In genomic region chr6:79335133-79335674, GRCh38 we compare ENCODE assay signal across 11 cellular contexts.
A peak's percentile ranks its signal among the peaks of the same experiment; 100 is the strongest.
DNase-seq lines count a peak whose midpoint lies in the region; ATAC-seq and TF ChIP-seq lines count a peak whose summit lies in the region.
"Had no signal": no experiment of that assay in that cellular context is flagged by ENCODE, and none has a peak within 500 bp of the region (broad histone marks: within the 10 kb centered on the region; RNA-seq: fewer than 3 reads in every experiment).

No MANE protein-coding gene starts in this region.

- in situ Hi-C loops in mammary epithelial cell (cut with MboI; ENCODE audit: low sequenced_read_pairs in 2 of 2), result no loop called here

- BruUV-seq in mammary epithelial cell (replicated peaks; lab: Mats Ljungman, UMichigan) (no TSS peak), MCF 10A (replicated peaks; lab: Mats Ljungman, UMichigan) (no TSS peak)

- CTCF ChIA-PET in mammary epithelial cell (lab: Charles Lee; ENCODE audit: low non-redundant PET), result no interaction called here
- CTCF ChIA-PET in MCF 10A (lab: Yijun Ruan, JAX), result interaction anchor here (0.7 kb wide), 1 partner anchor 32 kb away, joined by 4 read pairs; no protein-coding TSS in a partner anchor

- H3K27me3 ChIP-seq in mammary epithelial cell (ENCODE audit: insufficient read depth, low read length), result no peaks in the 10 kb centered on the region
- H3K27me3 ChIP-seq in vagina, result no peaks in the 10 kb centered on the region

- H3K27ac Mint-ChIP-seq in MCF 10A (ENCODE audit: low read depth, unreplicated experiment), result no peak overlapping the region
- no peak overlapping the region for H3K27ac Mint-ChIP-seq in activated CD4-positive, alpha-beta T cell treated with anti-CD3 and anti-CD28 coated beads, Interleukin-2, amount 10 ng/mL, durations not matched to agents 24 days and 14 days
- H3K27ac Mint-ChIP-seq in mesothelial cell of epicardium, result no peak overlapping the region
- H3K27ac Mint-ChIP-seq: activated naive CD4-positive, alpha-beta T cell treated with anti-CD3 and anti-CD28 coated beads, Interleukin-2, amount 50 U/mL, for 24 hours had no signal

- peak; percentile 88 for ATAC-seq in HG02571 (IDR thresholded peaks at IDR 0.05; ENCODE audit: unreplicated experiment)
- peak; percentile 93 for ATAC-seq in HG03442 (IDR thresholded peaks at IDR 0.05; ENCODE audit: unreplicated experiment)
- ATAC-seq in stimulated activated naive CD8-positive, alpha-beta T cell treated with anti-CD3 and anti-CD28 coated beads, Interleukin-15, Interleukin-2, amounts not matched to agents 100 U/mL and 50 U/mL, for 24 hours, result peak; percentile 60

- no peak overlapping the region for H3K9ac ChIP-seq in mammary epithelial cell (ENCODE audit: insufficient read depth, low read length)

- H3K4me3 ChIP-seq in mammary epithelial cell (replicated peaks in 1 of 3; ENCODE audit: insufficient read depth in 1 of 3, low read depth in 2 of 3, low read length in 3 of 3) (no peak overlapping the region), vagina (no peak overlapping the region)

- intact Hi-C loops in mammary epithelial cell (cut with micrococcal nuclease), result no loop called here
- intact Hi-C loops in MCF 10A (cut with micrococcal nuclease), result no loop called here
- intact Hi-C loops in activated CD4-positive, alpha-beta T cell treated with anti-CD3 and anti-CD28 coated beads, Interleukin-2, amount 10 ng/mL, durations not matched to agents 24 days and 14 days (cut with micrococcal nuclease), result loop anchor here (1.0 to 10.0 kb wide), 5 partner anchors 100 to 830 kb away; partner anchors contain the start of gene PHIP
- intact Hi-C loops in vagina (cut with DNase I), result no loop called here

- H3K27ac ChIP-seq in mammary epithelial cell (ENCODE audit: insufficient read depth, low read depth, low read length) (no peak overlapping the region), vagina (no peak overlapping the region)

- dilution Hi-C loops in mammary epithelial cell (cut with HindIII; ENCODE audit: low sequenced_read_pairs), result no loop called here

- DNase-seq in mammary epithelial cell (peak; percentile 14), MCF 10A (ENCODE audit: unreplicated experiment) (no peak), mesothelial cell of epicardium (ENCODE audit: low spot score in 2 of 2, unreplicated experiment in 2 of 2) (no peak), vagina (ENCODE audit: extremely low spot score in 2 of 2) (no peak)
- DNase-seq in stimulated activated naive CD8-positive, alpha-beta T cell treated with anti-CD3 and anti-CD28 coated beads, Interleukin-15, Interleukin-2, amounts not matched to agents 100 U/mL and 50 U/mL, for 24 hours, result no peak
- DNase-seq in activated CD4-positive, alpha-beta T cell treated with anti-CD3 and anti-CD28 coated beads, Interleukin-2, amount 10 ng/mL, durations not matched to agents 24 days and 14 days, result no peak
- DNase-seq: NCI-H774, T1000 had no signal

- H4K20me1 ChIP-seq in mammary epithelial cell (ENCODE audit: insufficient read depth, low read length), result no peaks in the 10 kb centered on the region

- TF ChIP-seq POLR2A in vagina (IDR thresholded peaks at IDR 0.05), result no peak

- H3K4me1 ChIP-seq in mammary epithelial cell (ENCODE audit: insufficient read depth, low read length), result no peaks in the 10 kb centered on the region
- no peaks in the 10 kb centered on the region for H3K4me1 ChIP-seq in vagina

- 54% methylated on average over 2 of the region's 2 CpGs for WGBS in mammary epithelial cell (ENCODE audit: low coverage, missing lambda C conversion rate)

- no peak for TF ChIP-seq CTCF in mammary epithelial cell (conservative IDR thresholded peaks at IDR 0.05 in 1 of 2, IDR thresholded peaks at IDR 0.05 in 1 of 2; ENCODE audit: extremely low read depth in 1 of 2, insufficient read depth in 1 of 2, low read depth in 1 of 2, low read length in 2 of 2)
- no peak for TF ChIP-seq CTCF in MCF 10A (IDR thresholded peaks at IDR 0.05; ENCODE audit: unreplicated experiment)
- TF ChIP-seq CTCF in mesothelial cell of epicardium (IDR thresholded peaks at IDR 0.05; ENCODE audit: unreplicated experiment), result no peak
- TF ChIP-seq CTCF in vagina (IDR thresholded peaks at IDR 0.05), result no peak

- H3K4me1 Mint-ChIP-seq in MCF 10A (ENCODE audit: insufficient read depth, unreplicated experiment), result peaks cover 9% of the 10 kb centered on the region
- H3K4me1 Mint-ChIP-seq in activated CD4-positive, alpha-beta T cell treated with anti-CD3 and anti-CD28 coated beads, Interleukin-2, amount 10 ng/mL, durations not matched to agents 24 days and 14 days, result peaks cover 9% of the 10 kb centered on the region
- H3K4me1 Mint-ChIP-seq in mesothelial cell of epicardium, result peaks cover 10% of the 10 kb centered on the region
- H3K4me1 Mint-ChIP-seq: activated naive CD4-positive, alpha-beta T cell treated with anti-CD3 and anti-CD28 coated beads, Interleukin-2, amount 50 U/mL, for 24 hours had no signal

- H3K9me3 ChIP-seq in mammary epithelial cell (replicated peaks; ENCODE audit: insufficient read depth, low read length) (no peaks in the 10 kb centered on the region), vagina (no peaks in the 10 kb centered on the region)

- no peak overlapping the region for H3K4me3 Mint-ChIP-seq in MCF 10A (ENCODE audit: unreplicated experiment)
- H3K4me3 Mint-ChIP-seq in activated CD4-positive, alpha-beta T cell treated with anti-CD3 and anti-CD28 coated beads, Interleukin-2, amount 10 ng/mL, durations not matched to agents 24 days and 14 days, result no peak overlapping the region
- H3K4me3 Mint-ChIP-seq in mesothelial cell of epicardium, result no peak overlapping the region
- H3K4me3 Mint-ChIP-seq: activated naive CD4-positive, alpha-beta T cell treated with anti-CD3 and anti-CD28 coated beads, Interleukin-2, amount 50 U/mL, for 24 hours had no signal

- H3K36me3 ChIP-seq in mammary epithelial cell (ENCODE audit: insufficient read depth, low read length) (no peaks in the 10 kb centered on the region), vagina (no peaks in the 10 kb centered on the region)

- no peaks in the 10 kb centered on the region for H3K79me2 ChIP-seq in mammary epithelial cell (ENCODE audit: insufficient read depth, low read length)

- H3K27me3 Mint-ChIP-seq in MCF 10A (ENCODE audit: insufficient read depth, unreplicated experiment) (no peaks in the 10 kb centered on the region), mesothelial cell of epicardium (ENCODE audit: low read depth) (no peaks in the 10 kb centered on the region)
- peaks cover 5% of the 10 kb centered on the region for H3K27me3 Mint-ChIP-seq in activated CD4-positive, alpha-beta T cell treated with anti-CD3 and anti-CD28 coated beads, Interleukin-2, amount 10 ng/mL, durations not matched to agents 24 days and 14 days

- H3K36me3 Mint-ChIP-seq in MCF 10A (ENCODE audit: insufficient read depth, unreplicated experiment), result peaks cover 6% of the 10 kb centered on the region
- no peaks in the 10 kb centered on the region for H3K36me3 Mint-ChIP-seq in activated CD4-positive, alpha-beta T cell treated with anti-CD3 and anti-CD28 coated beads, Interleukin-2, amount 10 ng/mL, durations not matched to agents 24 days and 14 days (ENCODE audit: low read depth)
- no peaks in the 10 kb centered on the region for H3K36me3 Mint-ChIP-seq in mesothelial cell of epicardium
- H3K36me3 Mint-ChIP-seq: activated naive CD4-positive, alpha-beta T cell treated with anti-CD3 and anti-CD28 coated beads, Interleukin-2, amount 50 U/mL, for 24 hours had no signal

- no peak overlapping the region for H2AFZ ChIP-seq in mammary epithelial cell (ENCODE audit: low read depth, low read length)

- no peak overlapping the region for H3K4me2 ChIP-seq in mammary epithelial cell (ENCODE audit: insufficient read depth, low read depth, low read length)

- POLR2A ChIA-PET in MCF 10A (lab: Yijun Ruan, JAX), result interaction anchor here (0.8 to 1.9 kb wide), 5 partner anchors 12 to 261 kb away, joined by 3 to 9 read pairs (median 3); no protein-coding TSS in a partner anchor

- H3K9me3 Mint-ChIP-seq in MCF 10A (ENCODE audit: unreplicated experiment), result no peaks in the 10 kb centered on the region
- no peaks in the 10 kb centered on the region for H3K9me3 Mint-ChIP-seq in activated CD4-positive, alpha-beta T cell treated with anti-CD3 and anti-CD28 coated beads, Interleukin-2, amount 10 ng/mL, durations not matched to agents 24 days and 14 days
- no peaks in the 10 kb centered on the region for H3K9me3 Mint-ChIP-seq in mesothelial cell of epicardium
- H3K9me3 Mint-ChIP-seq: activated naive CD4-positive, alpha-beta T cell treated with anti-CD3 and anti-CD28 coated beads, Interleukin-2, amount 50 U/mL, for 24 hours had no signal
